In genomic region chr2:165513479-165513878, GRCh38 we compare ENCODE assay signal across 22 cellular contexts. TPM values are rescaled to one million over a fixed set of nuclear protein-coding genes. Genes with fewer than 3 reads are reported as not detected.
"Had no signal": no experiment of that assay in that cellular context is flagged by ENCODE, and none has a peak within 500 bp of the region (broad histone marks: within the 10 kb centered on the region; RNA-seq: fewer than 3 reads in every experiment).

No MANE protein-coding gene starts in this region.

- H3K9me3 ChIP-seq: SJCRH30 had no signal

- H3K4me3 ChIP-seq: SJCRH30 had no signal

- ATAC-seq: HepG2, SK-N-SH treated with all-trans-retinoic acid at 6 μM for 48 hours had no signal

- H3K4me1 ChIP-seq: SJCRH30 had no signal

- H3K27ac ChIP-seq: SJCRH30 had no signal

- H3K27me3 ChIP-seq: SJCRH30 had no signal

- H3K36me3 ChIP-seq: SJCRH30 had no signal

- DNase-seq: IMR-90, Karpas-422, KG1, MM.1S, NCI-H1092 treated with DMSO at 0.1 percent for 48 hours, NCI-H1436, NCI-H187, NCI-H2029, NCI-H2081 treated with DMSO at 0.1 percent for 48 hours, NCI-H2171, NCI-H226, NCI-H446, NCI-H510A, NCI-H524 treated with DMSO at 0.1 percent for 48 hours, NCI-H69, NCI-H774, RPMI8226, SHP77 treated with DMSO at 0.1 percent for 48 hours, SJCRH30 had no signal

RNA-seq across cellular contexts. Expression of gene CSRNP3, which starts 44.0 kb away (rescaled TPM):
- total RNA-seq: HepG2, HT1080 had no signal
- polyA plus RNA-seq: HepG2 had no signal
